In genomic region chr2:7044253-7045250, GRCh38 we compare ENCODE assay signal across 9 cellular contexts.
A peak's percentile ranks its signal among the peaks of the same experiment; 100 is the strongest.
DNase-seq lines count a peak whose midpoint lies in the region; FAIRE-seq and TF ChIP-seq lines count a peak whose summit lies in the region.
"Had no signal": no experiment of that assay in that cellular context is flagged by ENCODE, and none has a peak within 500 bp of the region (broad histone marks: within the 10 kb centered on the region; RNA-seq: fewer than 3 reads in every experiment).

No MANE protein-coding gene starts in this region.

- in situ Hi-C loops in astrocyte of the cerebellum (cut with HindIII; ENCODE audit: low sequenced_read_pairs), result no loop called here

- DNase-seq in CD1c-positive myeloid dendritic cell (ENCODE audit: extremely low spot score), result peak; percentile 68
- peak; percentile 42 for DNase-seq in GM19240 (ENCODE audit: insufficient read length, low spot score)
- DNase-seq in HTR-8/SVneo (ENCODE audit: insufficient read length, low spot score), result peak; percentile 10
- DNase-seq in T-helper 22 cell (ENCODE audit: low read depth), result peak; percentile 25
- peak; percentile 41 for DNase-seq in astrocyte of the cerebellum (ENCODE audit: low read depth)
- DNase-seq in hypothalamus (lab: John Stamatoyannopoulos, UW), result peak in 37 of 51 donors; percentile 4 to 77 (median 36)
- DNase-seq in stimulated activated CD4-positive, alpha-beta T cell treated with anti-CD3 and anti-CD28 coated beads, Interleukin-12 subunit alpha, Interleukin-12 subunit beta, amount 100 ng/mL, for 24 hours (ENCODE audit: low read depth in 2 of 2), result peak; percentile 24 to 42
- no peak for DNase-seq in OCI-M2 (lab: John Stamatoyannopoulos, UW; ENCODE audit: unreplicated experiment)

- no peak for FAIRE-seq in HTR-8/SVneo (lab: Jason Lieb, UNC)

- no peak overlapping the region for H3K4me3 ChIP-seq in astrocyte of the cerebellum (ENCODE audit: low read depth, low read length)
- H3K4me3 ChIP-seq: SJSA1 had no signal

- TF ChIP-seq CTCF in astrocyte of the cerebellum (IDR thresholded peaks at IDR 0.05; ENCODE audit: low read depth, low read length, missing control alignments), result peak; percentile 97
